1 cellular context compared by ENCODE assay signal in genomic region chr7:148867571-148868377, GRCh38.
TF ChIP-seq lines count a peak whose summit lies in the region.

No MANE protein-coding gene starts in this region.

TF ChIP-seq in HepG2, 621 proteins besides CTCF, POLR2A, EP300 and RAD21 (continued from another document):
- TF ChIP-seq ZNF574 (CRISPR knock-in tag; IDR thresholded peaks at IDR 0.05) (no peak), IRF2 (CRISPR knock-in tag; IDR thresholded peaks at IDR 0.05) (no peak), ATF5 (CRISPR knock-in tag; IDR thresholded peaks at IDR 0.05; ENCODE audit: low read depth) (no peak), ZNF138 (CRISPR knock-in tag; IDR thresholded peaks at IDR 0.05; ENCODE audit: low read depth) (no peak), MAF1 (CRISPR knock-in tag; IDR thresholded peaks at IDR 0.05; ENCODE audit: borderline replicate concordance) (no peak), ZNF501 (CRISPR knock-in tag; IDR thresholded peaks at IDR 0.05) (no peak), GATAD1 (CRISPR knock-in tag; IDR thresholded peaks at IDR 0.05) (no peak), KLF6 (CRISPR knock-in tag; IDR thresholded peaks at IDR 0.05) (no peak), ZNF775 (CRISPR knock-in tag; IDR thresholded peaks at IDR 0.05; ENCODE audit: borderline replicate concordance) (no peak), ZNF784 (CRISPR knock-in tag; IDR thresholded peaks at IDR 0.05; ENCODE audit: borderline replicate concordance) (no peak), U2AF1 (optimal IDR thresholded peaks at IDR 0.05; ENCODE audit: low read depth, low read length) (no peak), HOMEZ (CRISPR knock-in tag; IDR thresholded peaks at IDR 0.05; ENCODE audit: low read depth) (no peak), TRIM22 (IDR thresholded peaks at IDR 0.05) (no peak), PITX1 (CRISPR knock-in tag; IDR thresholded peaks at IDR 0.05) (no peak)
